8 cellular contexts compared by ENCODE assay signal in genomic region chr11:60700689-60701508, GRCh38. TPM values are rescaled to one million over a fixed set of nuclear protein-coding genes. Genes with fewer than 3 reads are reported as not detected.
DNase-seq lines count a peak whose midpoint lies in the region; ATAC-seq, FAIRE-seq and TF ChIP-seq lines count a peak whose summit lies in the region.

No MANE protein-coding gene starts in this region.

- FAIRE-seq in K562 (lab: Jason Lieb, UNC): peak; percentile 62

- no peak overlapping the region for H3K4me2 ChIP-seq in K562 (ENCODE audit: insufficient read depth, low read length)

- intact Hi-C loops in K562 (cut with micrococcal nuclease): loop anchor here (2.0 kb wide), 1 partner anchor 62 kb away; no protein-coding TSS in a partner anchor

- TF ChIP-seq POLR2A in K562 (conservative IDR thresholded peaks at IDR 0.05): no peak
- no peak for TF ChIP-seq POLR2A in suprapubic skin (IDR thresholded peaks at IDR 0.05)
- TF ChIP-seq POLR2A in tibial nerve (IDR thresholded peaks at IDR 0.05): no peak

- H4K20me1 ChIP-seq in K562 (replicated peaks; ENCODE audit: control insufficient read depth, insufficient read depth, low read length): no peaks in the 10 kb centered on the region

- WGBS in K562 (ENCODE audit: insufficient coverage, low coverage, missing lambda C conversion rate): 16% methylated on average over 15 of the region's 15 CpGs
- WGBS in suprapubic skin: 72% methylated on average over 15 of the region's 15 CpGs
- 55 to 66% methylated on average over 15 of the region's 15 CpGs for WGBS in tibial nerve, 2 donors

- no peaks in the 10 kb centered on the region for H3K9me1 ChIP-seq in K562 (ENCODE audit: control insufficient read depth, insufficient read depth, low read length)

- peak; percentile 80 for ATAC-seq in K562
- no peak for ATAC-seq in HG03159 (IDR thresholded peaks at IDR 0.05; ENCODE audit: unreplicated experiment)

- peak; percentile 28 to 97 (median 89) for DNase-seq in NCI-H1417 (lab: John Stamatoyannopoulos, UW)
- peak; percentile 21 to 51 (median 33) for DNase-seq in K562 (ENCODE audit: extremely low read depth in 1 of 4, low spot score in 3 of 4)
- no peak for DNase-seq in suprapubic skin (ENCODE audit: low spot score in 2 of 2)
- no peak for DNase-seq in H4 (ENCODE audit: low spot score)
- no peak for DNase-seq in tibial nerve (ENCODE audit: low spot score in 2 of 2)

- H3K36me3 ChIP-seq in K562 (ENCODE audit: control insufficient read depth, insufficient read depth, low read length) (no peaks in the 10 kb centered on the region), mucosa of rectum (ENCODE audit: control insufficient read depth in 2 of 2, insufficient read depth in 2 of 2, low read length in 2 of 2) (no peaks in the 10 kb centered on the region), suprapubic skin (no peaks in the 10 kb centered on the region), tibial nerve (no peaks in the 10 kb centered on the region)

- H3K9me3 ChIP-seq in K562 (replicated peaks; ENCODE audit: control insufficient read depth, insufficient read depth, low read depth, low read length) (no peaks in the 10 kb centered on the region), mucosa of rectum (ENCODE audit: control insufficient read depth in 2 of 2, low read length in 2 of 2) (no peaks in the 10 kb centered on the region), suprapubic skin (no peaks in the 10 kb centered on the region), tibial nerve (no peaks in the 10 kb centered on the region)

- in situ Hi-C loops in K562 (cut with MboI): no loop called here

- no peaks in the 10 kb centered on the region for H3K79me2 ChIP-seq in K562 (ENCODE audit: control insufficient read depth, insufficient read depth, low read length)

- POLR2A ChIA-PET in K562 (lab: Yijun Ruan, JAX): interaction anchor here (0.5 to 0.6 kb wide), 2 partner anchors 17 to 133 kb away, joined by 3 read pairs; no protein-coding TSS in a partner anchor

- BruUV-seq in K562 (replicated peaks; lab: Mats Ljungman, UMichigan): no TSS peak

- no peak for TF ChIP-seq EP300 in K562 (IDR thresholded peaks at IDR 0.05; ENCODE audit: low read length)
- TF ChIP-seq EP300 in suprapubic skin (IDR thresholded peaks at IDR 0.05): no peak
- no peak for TF ChIP-seq EP300 in tibial nerve (IDR thresholded peaks at IDR 0.05)

- H3K27ac ChIP-seq in K562 (ENCODE audit: extremely low read depth, low read depth, low read length) (no peak overlapping the region), mucosa of rectum (ENCODE audit: low read depth in 2 of 2, low read length in 2 of 2) (peak overlapping the region; percentile 39 to 59), suprapubic skin (no peak overlapping the region), tibial nerve (no peak overlapping the region)

- TF ChIP-seq CTCF in GM12875 (IDR thresholded peaks at IDR 0.05; ENCODE audit: borderline replicate concordance, insufficient read depth, low read depth, low read length): peak; percentile 51; the same call in 1 of the 2 replicates
- peak; percentile 52 to 61 (median 56) for TF ChIP-seq CTCF in K562 (IDR thresholded peaks at IDR 0.05 in 2 of 3, conservative IDR thresholded peaks at IDR 0.05 in 1 of 3; ENCODE audit: insufficient read depth in 2 of 3, low read depth in 1 of 3, low read length in 3 of 3)
- no peak for TF ChIP-seq CTCF in suprapubic skin (IDR thresholded peaks at IDR 0.05)
- peak in 1 of 5 experiments; percentile 8 for TF ChIP-seq CTCF in tibial nerve (IDR thresholded peaks at IDR 0.05)

- CTCF ChIA-PET in K562 (lab: Yijun Ruan, JAX; ENCODE audit: low intra/inter-chr PET ratio): interaction anchor here (0.7 kb wide), 1 partner anchor 203 kb away, joined by 3 read pairs; no protein-coding TSS in a partner anchor

- no peak overlapping the region for H2AFZ ChIP-seq in K562 (ENCODE audit: low read depth, low read length)

- no peaks in the 10 kb centered on the region for H3K4me1 ChIP-seq in K562 (replicated peaks in 1 of 2; ENCODE audit: control insufficient read depth in 2 of 2, insufficient read depth in 2 of 2, low read length in 2 of 2)
- peaks cover 24 to 35% of the 10 kb centered on the region in 2 donors for H3K4me1 ChIP-seq in mucosa of rectum (ENCODE audit: control insufficient read depth in 2 of 2, insufficient read depth in 2 of 2, low read length in 2 of 2)
- H3K4me1 ChIP-seq in suprapubic skin: no peaks in the 10 kb centered on the region
- no peaks in the 10 kb centered on the region for H3K4me1 ChIP-seq in tibial nerve

- H3K4me3 ChIP-seq in GM12875 (ENCODE audit: low read depth, low read length): no peak overlapping the region
- no peak overlapping the region for H3K4me3 ChIP-seq in K562
- peak overlapping the region in 1 of 2 donors; percentile 30 for H3K4me3 ChIP-seq in mucosa of rectum (ENCODE audit: low read length in 2 of 2)
- no peak overlapping the region for H3K4me3 ChIP-seq in suprapubic skin
- no peak overlapping the region for H3K4me3 ChIP-seq in tibial nerve

- H3K9ac ChIP-seq in K562 (ENCODE audit: insufficient read depth in 1 of 2, low read depth in 2 of 2, low read length in 2 of 2): no peak overlapping the region
- peak overlapping the region in 1 of 2 donors; percentile 42 for H3K9ac ChIP-seq in mucosa of rectum (ENCODE audit: low read depth in 1 of 2, low read length in 2 of 2)

- TF ChIP-seq RAD21 in K562 (CRISPR knock-in tag; conservative IDR thresholded peaks at IDR 0.05 in 1 of 2, IDR thresholded peaks at IDR 0.05 in 1 of 2): peak in 1 of 2 experiments; percentile 39; a peak in 1 of 4 replicates

- H3K27me3 ChIP-seq in K562 (ENCODE audit: control insufficient read depth in 2 of 2, insufficient read depth in 2 of 2, low read length in 2 of 2) (peaks cover 0 to 14% of the 10 kb centered on the region in 2 experiments; a peak in 3 of 5 replicates), mucosa of rectum (ENCODE audit: control insufficient read depth in 2 of 2, insufficient read depth in 2 of 2, low read length in 2 of 2) (no peaks in the 10 kb centered on the region), suprapubic skin (no peaks in the 10 kb centered on the region), tibial nerve (no peaks in the 10 kb centered on the region)

RNA-seq across cellular contexts. Expression of gene MS4A8, which starts 1.5 kb away (rescaled TPM):
- total RNA-seq in K562 (2011; cell fraction: chromatin; rRNA removed; ENCODE audit: low replicate concordance): not detected in 2 replicates
- not detected in 2 replicates for total RNA-seq in K562 (2011; cell fraction: nucleolus; rRNA removed)
- not detected in 2 replicates for total RNA-seq in K562 (2011; cell fraction: nucleoplasm; rRNA removed)
- total RNA-seq in K562 (2014; rRNA removed) (not detected in 2 replicates), K562 (2014; rRNA removed; fragmentation: Illumina TruSeq; extraction: Trizol) (not detected in 2 replicates), K562 (2015; rRNA removed; fragmentation: Illumina TruSeq; extraction: Trizol) (not detected in 2 replicates), K562 (2021) (not detected in 2 replicates), suprapubic skin (not detected), tibial nerve (not detected)
- polyA plus RNA-seq in K562 (2011; rRNA removed) (not detected in 2 replicates), K562 (2014; fragmentation: Illumina TruSeq; extraction: Trizol) (not detected in 2 replicates), K562 (2014; fragmentation: Nextera tagmentation; extraction: Ambion mirVana) (not detected), K562 (2014; rRNA removed) (not detected in 2 replicates)
- not detected in 2 replicates for polyA plus RNA-seq in K562 (2011; cell fraction: cytosol; rRNA removed)
- polyA plus RNA-seq in K562 (2011; cell fraction: nucleus; rRNA removed): not detected in 2 replicates
- polyA plus RNA-seq in K562 (2012): not detected in 2 replicates
- polyA minus RNA-seq in K562 (2011; rRNA and poly(A)+ RNA removed): not detected in 2 replicates
- polyA minus RNA-seq in K562 (2011; cell fraction: cytosol; rRNA and poly(A)+ RNA removed): not detected in 2 replicates
- polyA minus RNA-seq in K562 (2011; cell fraction: nucleus; rRNA and poly(A)+ RNA removed): not detected in 2 replicates
- total RNA-seq in H4 (2014; rRNA removed; shearing (Covaris generic)): 0.17 TPM in 1 of 2 replicates, not detected in the other

RNA-seq across cellular contexts. Expression of gene MS4A18, which starts 23.6 kb away (rescaled TPM):
- total RNA-seq in K562 (2011; cell fraction: chromatin; rRNA removed; ENCODE audit: low replicate concordance): not detected in 2 replicates
- not detected in 2 replicates for total RNA-seq in K562 (2011; cell fraction: nucleolus; rRNA removed)
- not detected in 2 replicates for total RNA-seq in K562 (2011; cell fraction: nucleoplasm; rRNA removed)
- total RNA-seq in K562 (2014; rRNA removed) (not detected in 2 replicates), K562 (2014; rRNA removed; fragmentation: Illumina TruSeq; extraction: Trizol) (not detected in 2 replicates), K562 (2015; rRNA removed; fragmentation: Illumina TruSeq; extraction: Trizol) (not detected in 2 replicates), K562 (2021) (not detected in 2 replicates), suprapubic skin (not detected), tibial nerve (not detected)
- polyA plus RNA-seq in K562 (2011; rRNA removed) (not detected in 2 replicates), K562 (2014; fragmentation: Illumina TruSeq; extraction: Trizol) (not detected in 2 replicates), K562 (2014; fragmentation: Nextera tagmentation; extraction: Ambion mirVana) (not detected), K562 (2014; rRNA removed) (not detected in 2 replicates)
- polyA plus RNA-seq in K562 (2011; cell fraction: cytosol; rRNA removed): not detected in 2 replicates
- polyA plus RNA-seq in K562 (2011; cell fraction: nucleus; rRNA removed): not detected in 2 replicates
- polyA plus RNA-seq in K562 (2012): not detected in 2 replicates
- polyA minus RNA-seq in K562 (2011; rRNA and poly(A)+ RNA removed): not detected in 2 replicates
- polyA minus RNA-seq in K562 (2011; cell fraction: cytosol; rRNA and poly(A)+ RNA removed): not detected in 2 replicates
- not detected in 2 replicates for polyA minus RNA-seq in K562 (2011; cell fraction: nucleus; rRNA and poly(A)+ RNA removed)
- not detected in 2 replicates for total RNA-seq in H4 (2014; rRNA removed; shearing (Covaris generic))

RNA-seq across cellular contexts. Expression of gene MS4A15, which starts 55.8 kb away (rescaled TPM):
- not detected in 2 replicates for total RNA-seq in K562 (2011; cell fraction: chromatin; rRNA removed; ENCODE audit: low replicate concordance)
- total RNA-seq in K562 (2011; cell fraction: nucleolus; rRNA removed): not detected in 2 replicates
- not detected in 2 replicates for total RNA-seq in K562 (2011; cell fraction: nucleoplasm; rRNA removed)
- total RNA-seq in K562 (2014; rRNA removed) (not detected in 2 replicates), K562 (2014; rRNA removed; fragmentation: Illumina TruSeq; extraction: Trizol) (not detected in 2 replicates), K562 (2015; rRNA removed; fragmentation: Illumina TruSeq; extraction: Trizol) (not detected in 2 replicates), K562 (2021) (not detected in 2 replicates), suprapubic skin (not detected), tibial nerve (not detected)
- polyA plus RNA-seq in K562 (2011; rRNA removed) (not detected in 2 replicates), K562 (2014; fragmentation: Illumina TruSeq; extraction: Trizol) (not detected in 2 replicates), K562 (2014; fragmentation: Nextera tagmentation; extraction: Ambion mirVana) (not detected), K562 (2014; rRNA removed) (not detected in 2 replicates)
- polyA plus RNA-seq in K562 (2011; cell fraction: cytosol; rRNA removed): not detected in 2 replicates
- polyA plus RNA-seq in K562 (2011; cell fraction: nucleus; rRNA removed): not detected in 2 replicates
- polyA plus RNA-seq in K562 (2012): not detected in 2 replicates
- not detected in 2 replicates for polyA minus RNA-seq in K562 (2011; rRNA and poly(A)+ RNA removed)
- polyA minus RNA-seq in K562 (2011; cell fraction: cytosol; rRNA and poly(A)+ RNA removed): not detected in 2 replicates
- polyA minus RNA-seq in K562 (2011; cell fraction: nucleus; rRNA and poly(A)+ RNA removed): not detected in 2 replicates
- not detected in 2 replicates for total RNA-seq in H4 (2014; rRNA removed; shearing (Covaris generic))

Comparison
In these comparisons a context has a peak if more than half of its experiments do, and no peak if none do; other contexts are left out.
1. CTCF ChIP-seq: peak in GM12875 (single experiment) and K562 (3 of 3); none in suprapubic skin (0 of 2).
2. DNase-seq: peak in NCI-H1417 (3 of 3) and K562 (4 of 4); none in suprapubic skin (0 of 2), H4 (single experiment) and tibial nerve (0 of 2).
3. H3K27ac ChIP-seq: peak in mucosa of rectum (2 of 2); none in K562 (single experiment), suprapubic skin (single experiment) and tibial nerve (0 of 4).